ENCODE assay signal across 26 cellular contexts in the genomic region with DNA sequence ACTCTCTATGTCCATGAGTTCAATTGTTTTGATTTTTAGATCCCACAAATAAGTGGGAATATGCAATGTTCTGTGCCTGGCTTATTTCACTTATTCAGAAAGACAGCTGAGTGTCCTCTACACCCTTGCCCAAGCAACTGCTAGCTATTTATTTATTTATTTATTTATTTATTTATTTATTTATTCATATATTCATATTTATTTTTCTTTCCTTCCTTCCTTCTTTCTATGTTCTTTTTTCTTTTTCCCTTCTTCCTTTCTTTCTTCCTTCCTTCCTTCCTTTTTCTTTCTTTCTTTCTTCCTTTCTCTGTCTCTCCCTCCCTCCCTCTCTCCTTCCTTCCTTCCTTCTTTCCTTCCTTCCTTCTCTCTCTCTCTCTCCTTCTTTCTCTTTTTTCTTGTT.
"Had no signal": no experiment of that assay in that cellular context is flagged by ENCODE, and none has a peak within 500 bp of the region (broad histone marks: within the 10 kb centered on the region; RNA-seq: fewer than 3 reads in every experiment).

No MANE protein-coding gene starts in this region.

- H3K27ac Mint-ChIP-seq: endodermal cell; memory B cell; naive B cell; stimulated activated naive B cell treated with anti-CD40 and anti-IgM and Interleukin-4, amounts not matched to agents 10 μg/mL and 1 μg/mL and 100 μg/mL, for 72 hours; stimulated activated naive CD8-positive, alpha-beta T cell treated with anti-CD3 and anti-CD28 coated beads, Interleukin-15, Interleukin-2, amounts not matched to agents 100 ng/mL and 50 ng/mL, for 24 hours had no signal

- H3K4me3 ChIP-seq: dorsolateral prefrontal cortex, gastrocnemius medialis, lower lobe of right lung, pancreas, right lobe of liver, thoracic aorta, tibial nerve, upper lobe of left lung had no signal

- DNase-seq: dorsolateral prefrontal cortex; effector CD8-positive, alpha-beta T cell; endodermal cell; foreskin fibroblast; gastrocnemius medialis; head of caudate nucleus; left ventricle myocardium superior; lower lobe of right lung; naive B cell; pancreas; right lobe of liver; small intestine; stimulated activated CD4-positive, alpha-beta T cell treated with anti-CD3 and anti-CD28 coated beads, Interleukin-15, amount 100 ng/mL, for 24 hours; stimulated activated CD4-positive, alpha-beta T cell treated with anti-CD3 and anti-CD28 coated beads, Interleukin-2, amount 100 ng/mL, for 48 hours; stimulated activated naive B cell treated with anti-CD40 and anti-IgM and Interleukin-4, amounts not matched to agents 10 μg/mL and 1 μg/mL and 100 μg/mL, for 72 hours; upper lobe of left lung had no signal

- H3K4me1 ChIP-seq: gastrocnemius medialis, lower lobe of right lung, pancreas, right lobe of liver, tibial nerve, upper lobe of left lung had no signal

- ATAC-seq: esophagus mucosa; gastrocnemius medialis; left ventricle myocardium superior; lower lobe of right lung; pancreas; right lobe of liver; stimulated activated naive B cell treated with anti-CD40 and anti-IgM and Interleukin-4, amounts not matched to agents 10 μg/mL and 1 μg/mL and 100 μg/mL, for 72 hours had no signal

- H3K27ac ChIP-seq: dorsolateral prefrontal cortex, epithelial cell of prostate, gastrocnemius medialis, lower lobe of right lung, neutrophil, pancreas, right lobe of liver, thoracic aorta, tibial nerve, upper lobe of left lung had no signal

- FAIRE-seq: keratinocyte, pancreas, urothelium cell line had no signal

- H3K36me3 Mint-ChIP-seq: memory B cell; naive B cell; stimulated activated naive B cell treated with anti-CD40 and anti-IgM and Interleukin-4, amounts not matched to agents 10 μg/mL and 1 μg/mL and 100 μg/mL, for 72 hours had no signal

- H3K27me3 Mint-ChIP-seq: memory B cell; stimulated activated naive B cell treated with anti-CD40 and anti-IgM and Interleukin-4, amounts not matched to agents 10 μg/mL and 1 μg/mL and 100 μg/mL, for 72 hours; stimulated activated naive CD8-positive, alpha-beta T cell treated with anti-CD3 and anti-CD28 coated beads, Interleukin-15, Interleukin-2, amounts not matched to agents 100 ng/mL and 50 ng/mL, for 24 hours had no signal

- H3K27me3 ChIP-seq: gastrocnemius medialis, neutrophil, pancreas, right lobe of liver, tibial nerve, upper lobe of left lung had no signal

- H3K9me3 ChIP-seq: gastrocnemius medialis, lower lobe of right lung, neutrophil, pancreas, right lobe of liver, thoracic aorta, tibial nerve, upper lobe of left lung had no signal

- H3K4me1 Mint-ChIP-seq: memory B cell, naive B cell had no signal

- H3K36me3 ChIP-seq: gastrocnemius medialis, lower lobe of right lung, neutrophil, pancreas, right lobe of liver, thoracic aorta, tibial nerve, upper lobe of left lung had no signal

- H3K4me3 Mint-ChIP-seq: endodermal cell; memory B cell; naive B cell; neural crest cell; stimulated activated naive B cell treated with anti-CD40 and anti-IgM and Interleukin-4, amounts not matched to agents 10 μg/mL and 1 μg/mL and 100 μg/mL, for 72 hours; stimulated activated naive CD8-positive, alpha-beta T cell treated with anti-CD3 and anti-CD28 coated beads, Interleukin-15, Interleukin-2, amounts not matched to agents 100 ng/mL and 50 ng/mL, for 24 hours had no signal

- H3K9me3 Mint-ChIP-seq: endodermal cell; neural crest cell; stimulated activated naive CD8-positive, alpha-beta T cell treated with anti-CD3 and anti-CD28 coated beads, Interleukin-15, Interleukin-2, amounts not matched to agents 100 ng/mL and 50 ng/mL, for 24 hours had no signal
